ENCODE assay signal across 20 cellular contexts in genomic region chr9:27853529-27853928, GRCh38.
"Had no signal": no experiment of that assay in that cellular context is flagged by ENCODE, and none has a peak within 500 bp of the region (broad histone marks: within the 10 kb centered on the region; RNA-seq: fewer than 3 reads in every experiment).

No MANE protein-coding gene starts in this region.

- H3K36me3 ChIP-seq: gastroesophageal sphincter, heart left ventricle had no signal

- H3K9me3 ChIP-seq: gastroesophageal sphincter, heart left ventricle, mucosa of descending colon had no signal

- DNase-seq: dermis blood vessel endothelial cell; dorsolateral prefrontal cortex; effector CD4-positive, alpha-beta T cell; effector memory CD4-positive, alpha-beta T cell; foreskin keratinocyte; heart left ventricle; hypothalamus; immature natural killer cell; islet precursor cell; kidney; kidney glomerular epithelial cell; left colon; left ventricle myocardium superior; mesenchymal stem cell; mucosa of descending colon; naive B cell had no signal

- H3K27ac ChIP-seq: coronary artery, dorsolateral prefrontal cortex, foreskin keratinocyte, gastroesophageal sphincter, heart left ventricle, hepatocyte had no signal

- H3K4me1 ChIP-seq: foreskin keratinocyte, gastroesophageal sphincter, heart left ventricle had no signal

- ATAC-seq: foreskin keratinocyte, gastroesophageal sphincter, heart left ventricle, left colon, left lobe of liver, left ventricle myocardium superior, mucosa of descending colon had no signal

- H3K4me3 ChIP-seq: coronary artery, dorsolateral prefrontal cortex, gastroesophageal sphincter, heart left ventricle, hepatocyte, mucosa of descending colon had no signal

- H3K27me3 ChIP-seq: dorsolateral prefrontal cortex, gastroesophageal sphincter, heart left ventricle, hepatocyte had no signal
